In the genomic region with DNA sequence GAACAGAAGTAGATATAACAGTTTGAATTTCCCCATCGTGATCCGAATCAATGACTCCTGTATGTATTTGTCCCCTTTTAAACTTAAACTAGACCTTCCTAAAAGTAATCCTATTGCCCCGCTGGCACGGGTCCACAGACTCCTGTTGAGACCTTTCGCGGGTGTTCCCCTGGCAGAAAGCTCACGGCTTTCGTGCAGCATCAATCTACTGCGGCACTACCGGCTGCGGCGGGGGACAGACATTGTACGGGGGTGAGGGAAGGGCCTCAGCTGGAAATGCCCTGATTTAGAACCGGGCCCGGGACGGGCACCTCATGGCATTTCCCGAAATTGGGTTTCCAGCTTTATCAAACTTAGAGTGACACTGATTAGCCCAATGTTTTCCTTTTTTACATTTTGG, we compare ENCODE assay signal across 19 cellular contexts. TPM values are rescaled to one million over a fixed set of nuclear protein-coding genes. Genes with fewer than 3 reads are reported as not detected.
DNase-seq lines count a peak whose midpoint lies in the region; ATAC-seq lines count a peak whose summit lies in the region.
"Had no signal": no experiment of that assay in that cellular context is flagged by ENCODE, and none has a peak within 500 bp of the region (broad histone marks: within the 10 kb centered on the region; RNA-seq: fewer than 3 reads in every experiment).

No MANE protein-coding gene starts in this region.

- no peak overlapping the region for H3K4me3 Mint-ChIP-seq in T-helper 1 cell treated with Interleukin-12 subunit alpha and Interleukin-12 subunit beta and Interleukin-4 antibody, amounts not matched to agents 30 μg/mL and 1 μg/mL, for 36 hours
- H3K4me3 Mint-ChIP-seq in stimulated activated naive CD8-positive, alpha-beta T cell treated with anti-CD3 and anti-CD28 coated beads, Interleukin-15, Interleukin-2, amounts not matched to agents 100 ng/mL and 50 ng/mL, for 24 hours, result no peak overlapping the region
- H3K4me3 Mint-ChIP-seq in immature natural killer cell, result peak overlapping the region in 1 of 5 donors; percentile 13
- H3K4me3 Mint-ChIP-seq: H9 had no signal

- H3K27ac Mint-ChIP-seq in T-helper 1 cell treated with Interleukin-12 subunit alpha and Interleukin-12 subunit beta and Interleukin-4 antibody, amounts not matched to agents 30 μg/mL and 1 μg/mL, for 36 hours, result peak overlapping the region; percentile 74
- peak overlapping the region; percentile 47 for H3K27ac Mint-ChIP-seq in stimulated activated naive CD8-positive, alpha-beta T cell treated with anti-CD3 and anti-CD28 coated beads, Interleukin-15, Interleukin-2, amounts not matched to agents 100 ng/mL and 50 ng/mL, for 24 hours
- peak overlapping the region in 5 of 6 donors; percentile 43 to 73 (median 71) for H3K27ac Mint-ChIP-seq in immature natural killer cell
- H3K27ac Mint-ChIP-seq: H9 had no signal

- DNase-seq in T-helper 1 cell (no peak), immature natural killer cell (no peak), HT-29 (ENCODE audit: low spot score) (no peak), NCI-H1105 (lab: John Stamatoyannopoulos, UW) (no peak)
- DNase-seq in stimulated activated naive CD8-positive, alpha-beta T cell treated with anti-CD3 and anti-CD28 coated beads, Interleukin-15, Interleukin-2, amounts not matched to agents 100 U/mL and 50 U/mL, for 24 hours, result no peak
- DNase-seq in stimulated activated CD4-positive, alpha-beta T cell treated with anti-CD3 and anti-CD28 coated beads, Interleukin-4, amount 100 ng/mL, for 4 hours, result no peak
- DNase-seq: Calu3, H9, Karpas-422, MM.1S, NCI-H1105 treated with DMSO at 0.1 percent for 48 hours, NCI-H187, NCI-H2171, NCI-H446 treated with DMSO at 0.1 percent for 48 hours, NCI-H748 treated with DMSO at 0.1 percent for 48 hours had no signal

- peaks cover 61% of the 10 kb centered on the region for H3K4me1 Mint-ChIP-seq in T-helper 1 cell treated with Interleukin-12 subunit alpha and Interleukin-12 subunit beta and Interleukin-4 antibody, amounts not matched to agents 30 μg/mL and 1 μg/mL, for 36 hours (ENCODE audit: low read depth)
- H3K4me1 Mint-ChIP-seq in stimulated activated naive CD8-positive, alpha-beta T cell treated with anti-CD3 and anti-CD28 coated beads, Interleukin-15, Interleukin-2, amounts not matched to agents 100 ng/mL and 50 ng/mL, for 24 hours (ENCODE audit: low read depth), result peaks cover 52% of the 10 kb centered on the region
- H3K4me1 Mint-ChIP-seq in immature natural killer cell, result peaks cover 82 to 83% of the 10 kb centered on the region in 2 donors

- peaks cover 12% of the 10 kb centered on the region for H3K9me3 Mint-ChIP-seq in T-helper 1 cell treated with Interleukin-12 subunit alpha and Interleukin-12 subunit beta and Interleukin-4 antibody, amounts not matched to agents 30 μg/mL and 1 μg/mL, for 36 hours
- peaks cover 8% of the 10 kb centered on the region for H3K9me3 Mint-ChIP-seq in stimulated activated naive CD8-positive, alpha-beta T cell treated with anti-CD3 and anti-CD28 coated beads, Interleukin-15, Interleukin-2, amounts not matched to agents 100 ng/mL and 50 ng/mL, for 24 hours
- peaks cover 0 to 11% (median 6%) of the 10 kb centered on the region in 6 donors for H3K9me3 Mint-ChIP-seq in immature natural killer cell
- H3K9me3 Mint-ChIP-seq: H9 had no signal

- peaks cover 39% of the 10 kb centered on the region for H3K36me3 Mint-ChIP-seq in T-helper 1 cell treated with Interleukin-12 subunit alpha and Interleukin-12 subunit beta and Interleukin-4 antibody, amounts not matched to agents 30 μg/mL and 1 μg/mL, for 36 hours (ENCODE audit: low read depth)
- H3K36me3 Mint-ChIP-seq in stimulated activated naive CD8-positive, alpha-beta T cell treated with anti-CD3 and anti-CD28 coated beads, Interleukin-15, Interleukin-2, amounts not matched to agents 100 ng/mL and 50 ng/mL, for 24 hours (ENCODE audit: low read depth), result peaks cover 14% of the 10 kb centered on the region
- H3K36me3 Mint-ChIP-seq in immature natural killer cell, result peaks cover 12 to 33% (median 21%) of the 10 kb centered on the region in 3 donors

- no peaks in the 10 kb centered on the region for H3K27me3 Mint-ChIP-seq in T-helper 1 cell treated with Interleukin-12 subunit alpha and Interleukin-12 subunit beta and Interleukin-4 antibody, amounts not matched to agents 30 μg/mL and 1 μg/mL, for 36 hours (ENCODE audit: low read depth)
- no peaks in the 10 kb centered on the region for H3K27me3 Mint-ChIP-seq in stimulated activated naive CD8-positive, alpha-beta T cell treated with anti-CD3 and anti-CD28 coated beads, Interleukin-15, Interleukin-2, amounts not matched to agents 100 ng/mL and 50 ng/mL, for 24 hours
- peaks cover 3 to 12% (median 10%) of the 10 kb centered on the region in 3 donors for H3K27me3 Mint-ChIP-seq in immature natural killer cell (ENCODE audit: low read depth in 3 of 3)

- ATAC-seq in stimulated activated naive CD8-positive, alpha-beta T cell treated with anti-CD3 and anti-CD28 coated beads, Interleukin-15, Interleukin-2, amounts not matched to agents 100 U/mL and 50 U/mL, for 24 hours, result no peak
- ATAC-seq: GM12878, Panc1 had no signal

RNA-seq across cellular contexts. Expression of a gene that starts 14.6 kb away (rescaled TPM):
- 1,000 to 10,000 TPM in 1 of 3 donors, 100 to 1,000 TPM in 2; 878 to 1,331 (median 944) TPM for polyA plus RNA-seq in immature natural killer cell
- 5.0 and 8.5 TPM in 2 replicates for total RNA-seq in HT-29 (2014; rRNA removed; shearing (Covaris generic))

RNA-seq across cellular contexts. Expression of a gene that starts 19.1 kb away (rescaled TPM):
- under 1 TPM in 1 of 3 donors, not detected in 2; 0.13 TPM for polyA plus RNA-seq in immature natural killer cell
- not detected in 2 replicates for total RNA-seq in HT-29 (2014; rRNA removed; shearing (Covaris generic))
- total RNA-seq: Calu3 had no signal

RNA-seq across cellular contexts. Expression of a gene that starts 32.4 kb away (rescaled TPM):
- under 1 TPM in 1 of 3 donors, not detected in 2; 0.13 TPM for polyA plus RNA-seq in immature natural killer cell
- 26.7 and 33.3 TPM in 2 replicates for total RNA-seq in HT-29 (2014; rRNA removed; shearing (Covaris generic))

RNA-seq across cellular contexts. Expression of a gene that starts 33.7 kb away (rescaled TPM):
- polyA plus RNA-seq in immature natural killer cell, result 1 to 10 TPM in 1 of 3 donors, under 1 TPM in 2; 0.19 to 2.2 (median 0.73) TPM
- 0.05 TPM in 1 of 2 replicates, not detected in the other for total RNA-seq in HT-29 (2014; rRNA removed; shearing (Covaris generic))

RNA-seq across cellular contexts. Expression of a gene that starts 43.3 kb away (rescaled TPM):
- polyA plus RNA-seq in immature natural killer cell, result not detected
- total RNA-seq in HT-29 (2014; rRNA removed; shearing (Covaris generic)), result 40.5 and 50.1 TPM in 2 replicates
- total RNA-seq: GM12878 had no signal
- polyA plus RNA-seq: GM12878 had no signal
